Comparison of ENCODE assay signal across 9 cellular contexts in genomic region chr10:89278034-89278535, GRCh38. TPM values are rescaled to one million over a fixed set of nuclear protein-coding genes. Genes with fewer than 3 reads are reported as not detected.
DNase-seq lines count a peak whose midpoint lies in the region; TF ChIP-seq lines count a peak whose summit lies in the region.
"Had no signal": no experiment of that assay in that cellular context is flagged by ENCODE, and none has a peak within 500 bp of the region (broad histone marks: within the 10 kb centered on the region; RNA-seq: fewer than 3 reads in every experiment).

No MANE protein-coding gene starts in this region.

- peak overlapping the region; percentile 73 for H3K4me2 ChIP-seq in PC-9

- peak overlapping the region; percentile 14; the same call in 1 of the 2 replicates for H3K4me3 ChIP-seq in AG04450 (ENCODE audit: low read depth, low read length)
- no peak overlapping the region; the same call in 1 of the 2 replicates for H3K4me3 ChIP-seq in PC-9
- H3K4me3 ChIP-seq in esophagus squamous epithelium = peak overlapping the region in 1 of 4 donors; percentile 45

- WGBS in esophagus squamous epithelium, 2 donors = 19 to 40% methylated on average over 1 of the region's 1 CpG

- DNase-seq in AG04450 (ENCODE audit: low read depth, low spot score) = peak; percentile 93
- DNase-seq in PC-9 = peak; percentile 69 to 96
- no peak for DNase-seq in esophagus squamous epithelium (lab: John Stamatoyannopoulos, UW)
- peak; percentile 94 for DNase-seq in non-pigmented ciliary epithelial cell (ENCODE audit: low read depth)
- no peak for DNase-seq in GM20000 (ENCODE audit: low spot score)
- no peak for DNase-seq in midbrain (lab: John Stamatoyannopoulos, UW)
- DNase-seq in T-helper 1 cell = no peak
- DNase-seq in GM13977 (ENCODE audit: low spot score) = no peak
- DNase-seq: NCI-H1105 treated with DMSO at 0.1 percent for 48 hours had no signal

- no peaks in the 10 kb centered on the region for H3K79me2 ChIP-seq in PC-9 (ENCODE audit: low read depth)

- H3K36me3 ChIP-seq in PC-9 (ENCODE audit: low read depth) = no peaks in the 10 kb centered on the region
- no peaks in the 10 kb centered on the region for H3K36me3 ChIP-seq in esophagus squamous epithelium

- in situ Hi-C loops in GM13977 (cut with MboI; ENCODE audit: low pct_unique_long_range_greater_than_20kb, low sequenced_read_pairs, unreplicated experiment) = loop anchor here (10.0 kb wide), 1 partner anchor 97 kb away; the partner anchor contains the start of gene IFIT1B

- H3K27ac ChIP-seq in AG04450 (ENCODE audit: low read depth, low read length) = peak overlapping the region; percentile 97
- H3K27ac ChIP-seq in PC-9 = peak overlapping the region; percentile 100
- peak overlapping the region; percentile 70 to 88 (median 86) for H3K27ac ChIP-seq in esophagus squamous epithelium

- H3F3A ChIP-seq in PC-9 (ENCODE audit: insufficient read depth, low read depth) = peaks cover 36% of the 10 kb centered on the region

- no peaks in the 10 kb centered on the region for H3K9me2 ChIP-seq in PC-9 (ENCODE audit: insufficient read depth)

- CTCF ChIA-PET in AG04450 (lab: Charles Lee) (no interaction called here), PC-9 (lab: Charles Lee) (no interaction called here)

- peaks cover 88% of the 10 kb centered on the region for H3K4me1 ChIP-seq in PC-9 (replicated peaks; ENCODE audit: insufficient read depth)
- H3K4me1 ChIP-seq in esophagus squamous epithelium = peaks cover 6 to 71% (median 36%) of the 10 kb centered on the region in 3 donors

- TF ChIP-seq POLR2A in esophagus squamous epithelium (IDR thresholded peaks at IDR 0.05) = no peak

- no TSS peak for BruUV-seq in PC-9 (replicated peaks; lab: Mats Ljungman, UMichigan)

- no peaks in the 10 kb centered on the region for H4K20me1 ChIP-seq in PC-9 (ENCODE audit: insufficient read depth)

- POLR2A ChIA-PET in AG04450 (lab: Yijun Ruan, JAX) (interaction anchor here (0.7 to 1.5 kb wide), 2 partner anchors 18 to 73 kb away, joined by 3 to 4 read pairs; no protein-coding TSS in a partner anchor), PC-9 (lab: Charles Lee; ENCODE audit: unreplicated experiment) (interaction anchor here (0.6 to 1.4 kb wide), 6 partner anchors 60 to 1588 kb away, joined by 3 to 8 read pairs (median 4); partner anchors contain the start of gene KIF20B)

- no peaks in the 10 kb centered on the region for H3K9me3 ChIP-seq in AG04450 (ENCODE audit: control insufficient read depth, insufficient read depth, low read length)
- no peaks in the 10 kb centered on the region for H3K9me3 ChIP-seq in PC-9 (ENCODE audit: insufficient read depth, low read depth)
- H3K9me3 ChIP-seq in esophagus squamous epithelium = no peaks in the 10 kb centered on the region

- TF ChIP-seq CTCF in AG04450 (IDR thresholded peaks at IDR 0.05; ENCODE audit: low read depth, low read length) (no peak), PC-9 (conservative IDR thresholded peaks at IDR 0.05) (no peak), esophagus squamous epithelium (IDR thresholded peaks at IDR 0.05) (no peak), GM20000 (IDR thresholded peaks at IDR 0.05; ENCODE audit: extremely low read depth, missing control alignments) (no peak), GM13977 (IDR thresholded peaks at IDR 0.05; ENCODE audit: extremely low read depth, insufficient read depth, missing control alignments) (no peak)

- peak overlapping the region; percentile 68 for H2AFZ ChIP-seq in PC-9

- no peaks in the 10 kb centered on the region for H3K27me3 ChIP-seq in AG04450 (ENCODE audit: control insufficient read depth, insufficient read depth, low read length)
- no peaks in the 10 kb centered on the region for H3K27me3 ChIP-seq in PC-9 (ENCODE audit: insufficient read depth, low read depth)
- H3K27me3 ChIP-seq in esophagus squamous epithelium = no peaks in the 10 kb centered on the region

- intact Hi-C loops in PC-9 (cut with micrococcal nuclease; ENCODE audit: unreplicated experiment) = loop anchor here (1.0 to 2.0 kb wide), 2 partner anchors 51 to 74 kb away; no protein-coding TSS in a partner anchor
- intact Hi-C loops in esophagus squamous epithelium (cut with DNase I) = no loop called here

RNA-seq across cellular contexts. Expression of gene IFIT2, which starts 23.8 kb away (rescaled TPM):
- 2.9 and 3.8 TPM in 2 replicates for polyA plus RNA-seq in AG04450 (2011; rRNA removed)
- 1.6 and 2.4 TPM in 2 replicates for polyA minus RNA-seq in AG04450 (2011; rRNA and poly(A)+ RNA removed)
- total RNA-seq in PC-9 (2021) (3.6 and 4.4 TPM in 2 replicates), esophagus squamous epithelium (1 to 10 TPM in 2 of 4 donors, under 1 TPM in 2; 0.26 to 3.0 (median 1.5) TPM)

RNA-seq across cellular contexts. Expression of gene LIPA, which starts 26.5 kb away (rescaled TPM):
- polyA plus RNA-seq in AG04450 (2011; rRNA removed) = 48.8 and 51.6 TPM in 2 replicates
- polyA minus RNA-seq in AG04450 (2011; rRNA and poly(A)+ RNA removed) = 17.6 and 26.0 TPM in 2 replicates
- 32.4 and 45.2 TPM in 2 replicates for total RNA-seq in PC-9 (2021)
- 10 to 100 TPM; 19.9 to 64.1 (median 28.8) TPM for total RNA-seq in esophagus squamous epithelium

RNA-seq across cellular contexts. Expression of gene IFIT3, which starts 49.7 kb away (rescaled TPM):
- 6.3 and 8.7 TPM in 2 replicates for polyA plus RNA-seq in AG04450 (2011; rRNA removed)
- polyA minus RNA-seq in AG04450 (2011; rRNA and poly(A)+ RNA removed) = 3.0 and 5.1 TPM in 2 replicates
- total RNA-seq in PC-9 (2021) (6.2 and 7.2 TPM in 2 replicates), esophagus squamous epithelium (10 to 100 TPM in 1 of 4 donors, 1 to 10 TPM in 3; 1.0 to 14.6 (median 4.2) TPM)

Comparison
In these comparisons a context has a peak if more than half of its experiments do, and no peak if none do; other contexts are left out.
1. DNase-seq: peak in AG04450 (single experiment), PC-9 (2 of 2) and non-pigmented ciliary epithelial cell (single experiment); none in esophagus squamous epithelium (single experiment), GM20000 (single experiment), midbrain (single experiment), T-helper 1 cell (0 of 5) and GM13977 (single experiment).
2. Peak in every context shown above with its lines, with median percentiles within 50 percentile points of each other: H3K27ac ChIP-seq.